In the genomic region with DNA sequence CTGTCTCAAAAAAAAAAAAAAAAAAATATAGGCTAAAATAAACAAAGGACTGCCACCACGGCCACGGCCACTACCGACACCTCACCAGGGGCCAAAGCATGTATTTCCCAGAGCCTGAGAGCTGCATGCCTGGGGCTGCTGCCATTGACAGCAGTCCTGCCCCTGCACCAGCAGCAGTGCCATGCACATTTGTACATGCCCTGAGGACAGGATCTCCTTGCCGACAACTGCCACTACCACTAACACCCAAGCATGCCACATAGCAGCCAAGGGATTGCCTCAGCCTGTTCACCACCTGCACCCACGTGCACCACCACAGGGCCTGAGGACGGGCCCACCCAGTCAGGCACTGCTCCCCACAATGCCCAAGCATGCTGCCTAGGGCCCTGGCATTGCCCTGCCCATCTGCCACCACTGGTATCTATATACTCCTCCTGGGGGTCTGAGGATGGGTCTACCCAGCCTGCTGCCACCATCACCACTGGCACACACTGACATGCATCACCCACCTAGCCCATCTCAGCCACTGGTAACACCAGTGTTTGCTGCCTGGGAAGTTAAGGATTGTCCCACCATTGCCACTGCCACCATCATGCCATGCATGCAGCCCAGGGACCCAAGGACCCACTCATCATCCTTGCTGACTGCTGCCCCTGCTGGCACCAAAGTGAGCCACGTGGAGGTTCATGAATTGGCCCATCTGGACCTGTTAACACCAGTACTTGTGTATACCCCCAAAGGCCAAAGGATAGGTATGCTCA, we compare ENCODE assay signal across 18 cellular contexts. TPM values are rescaled to one million over a fixed set of nuclear protein-coding genes. Genes with fewer than 3 reads are reported as not detected.
DNase-seq lines count a peak whose midpoint lies in the region; ATAC-seq, FAIRE-seq and TF ChIP-seq lines count a peak whose summit lies in the region.
"Had no signal": no experiment of that assay in that cellular context is flagged by ENCODE, and none has a peak within 500 bp of the region (broad histone marks: within the 10 kb centered on the region; RNA-seq: fewer than 3 reads in every experiment).

No MANE protein-coding gene starts in this region.

- H3K27ac ChIP-seq in HepG2 (ENCODE audit: extremely low read length, insufficient read depth, low read length) (no peak overlapping the region), right lobe of liver (no peak overlapping the region), endothelial cell of umbilical vein (ENCODE audit: insufficient read depth, low read depth, low read length) (no peak overlapping the region)
- H3K27ac ChIP-seq: breast epithelium, transverse colon had no signal

- H3K36me3 ChIP-seq in HepG2 (replicated peaks in 1 of 2; ENCODE audit: control insufficient read depth in 1 of 2, insufficient read depth in 2 of 2, low read length in 2 of 2) (no peaks in the 10 kb centered on the region), right lobe of liver (no peaks in the 10 kb centered on the region), endothelial cell of umbilical vein (ENCODE audit: control insufficient read depth in 2 of 2, extremely low read depth in 1 of 2, insufficient read depth in 2 of 2, low read length in 2 of 2) (no peaks in the 10 kb centered on the region)
- H3K36me3 ChIP-seq: breast epithelium, transverse colon had no signal

- POLR2A ChIA-PET in HepG2 (lab: Yijun Ruan, JAX): interaction anchor here (0.9 to 1.7 kb wide), 2 partner anchors 10 to 44 kb away, joined by 4 to 5 read pairs; no protein-coding TSS in a partner anchor
- POLR2A ChIA-PET in endothelial cell of umbilical vein (lab: Charles Lee): no interaction called here

- H3K9me1 ChIP-seq in endothelial cell of umbilical vein (replicated peaks; ENCODE audit: control insufficient read depth, extremely low read depth, insufficient read depth, low read length): no peaks in the 10 kb centered on the region

- DNase-seq in HepG2 (ENCODE audit: low spot score) (no peak), right lobe of liver (no peak), NAMALWA (ENCODE audit: low spot score) (peak; percentile 54), endothelial cell of umbilical vein (ENCODE audit: low read depth, low spot score) (no peak), type B pancreatic cell (ENCODE audit: extremely low spot score, unreplicated experiment) (no peak), amniotic stem cell (lab: John Stamatoyannopoulos, UW) (no peak)
- DNase-seq: activated CD4-positive, alpha-beta T cell treated with anti-CD3 and anti-CD28 coated beads, Interleukin-2, amount 50 U/mL, for 4 hours; activated effector memory CD4-positive, alpha-beta T cell treated with Interleukin-2 at 50 U/mL for 16 hours; NCI-H187; NCI-H510A treated with DMSO at 0.1 percent for 48 hours; transverse colon had no signal

- H3K4me3 ChIP-seq in HepG2 (replicated peaks in 1 of 3; ENCODE audit: insufficient read depth in 1 of 3, low read depth in 2 of 3, low read length in 3 of 3) (no peak overlapping the region), right lobe of liver (no peak overlapping the region), endothelial cell of umbilical vein (replicated peaks in 1 of 3; ENCODE audit: insufficient read depth in 1 of 3, low read depth in 1 of 3, low read length in 3 of 3) (no peak overlapping the region)
- H3K4me3 ChIP-seq: breast epithelium, transverse colon had no signal

- dilution Hi-C loops in endothelial cell of umbilical vein (cut with MboI; ENCODE audit: extremely low pct_ligation_motif_present, low sequenced_read_pairs): no loop called here

- TF ChIP-seq POLR2A in HepG2 (IDR thresholded peaks at IDR 0.05; ENCODE audit: insufficient read depth in 1 of 2, low read depth in 2 of 2, low read length in 2 of 2) (no peak), right lobe of liver (IDR thresholded peaks at IDR 0.05) (no peak), endothelial cell of umbilical vein (IDR thresholded peaks at IDR 0.05; ENCODE audit: low read depth, low read length) (no peak)

- no peaks in the 10 kb centered on the region for H3K36me3 Mint-ChIP-seq in type B pancreatic cell

- H3K79me2 ChIP-seq in HepG2 (ENCODE audit: insufficient read depth, low read length) (no peaks in the 10 kb centered on the region), endothelial cell of umbilical vein (ENCODE audit: control insufficient read depth, insufficient read depth, low read length) (no peaks in the 10 kb centered on the region)

- TF ChIP-seq RAD21 in HepG2 (CRISPR knock-in tag; IDR thresholded peaks at IDR 0.05): no peak

- H3K4me2 ChIP-seq in HepG2 (ENCODE audit: low read depth, low read length): no peak overlapping the region
- H3K4me2 ChIP-seq in endothelial cell of umbilical vein (ENCODE audit: insufficient read depth, low read length): no peak overlapping the region

- no peaks in the 10 kb centered on the region for H4K20me1 ChIP-seq in HepG2 (ENCODE audit: insufficient read depth, low read length)
- no peaks in the 10 kb centered on the region for H4K20me1 ChIP-seq in endothelial cell of umbilical vein (replicated peaks; ENCODE audit: control insufficient read depth, extremely low read depth, insufficient read depth, low read length)

- H3K27me3 Mint-ChIP-seq in type B pancreatic cell: peaks cover 7% of the 10 kb centered on the region

- intact Hi-C loops in HepG2 (cut with micrococcal nuclease; ENCODE audit: unreplicated experiment) (no loop called here), right lobe of liver (cut with DNase I) (no loop called here), endothelial cell of umbilical vein (cut with micrococcal nuclease) (no loop called here)

- H3K27me3 ChIP-seq in HepG2 (ENCODE audit: control insufficient read depth in 1 of 2, insufficient read depth in 2 of 2, low read length in 2 of 2) (no peaks in the 10 kb centered on the region), right lobe of liver (no peaks in the 10 kb centered on the region), endothelial cell of umbilical vein (ENCODE audit: control insufficient read depth in 2 of 2, insufficient read depth in 2 of 2, low read length in 2 of 2) (no peaks in the 10 kb centered on the region)
- H3K27me3 ChIP-seq: breast epithelium, transverse colon had no signal

- 41% methylated on average over 5 of the region's 7 CpGs for WGBS in HepG2 (ENCODE audit: low lambda C conversion rate)
- WGBS in right lobe of liver (ENCODE audit: insufficient coverage, low coverage, low lambda C conversion rate, missing lambda C conversion rate): 90% methylated on average over 4 of the region's 7 CpGs

- H3K9me3 ChIP-seq in HepG2 (ENCODE audit: low read length): no peaks in the 10 kb centered on the region
- H3K9me3 ChIP-seq in right lobe of liver: no peaks in the 10 kb centered on the region
- H3K9me3 ChIP-seq in endothelial cell of umbilical vein (replicated peaks; ENCODE audit: control insufficient read depth, insufficient read depth, low read length): no peaks in the 10 kb centered on the region
- H3K9me3 ChIP-seq: breast epithelium, transverse colon had no signal

- peak; percentile 16; the same call in 1 of the 2 replicates for TF ChIP-seq CTCF in HepG2 (CRISPR knock-in tag; IDR thresholded peaks at IDR 0.05)
- no peak for TF ChIP-seq CTCF in right lobe of liver (IDR thresholded peaks at IDR 0.05)
- TF ChIP-seq CTCF in endothelial cell of umbilical vein (IDR thresholded peaks at IDR 0.05; ENCODE audit: extremely low read depth in 1 of 2, insufficient read depth in 1 of 2, low read depth in 1 of 2, low read length in 2 of 2): peak; percentile 8 to 13
- TF ChIP-seq CTCF in type B pancreatic cell (conservative IDR thresholded peaks at IDR 0.05): peak; percentile 21

- H3K4me3 Mint-ChIP-seq in type B pancreatic cell: no peak overlapping the region

- no peaks in the 10 kb centered on the region for H3K4me1 Mint-ChIP-seq in type B pancreatic cell (ENCODE audit: unreplicated experiment)

- no peaks in the 10 kb centered on the region for H3K9me3 Mint-ChIP-seq in type B pancreatic cell

- ATAC-seq in HepG2 (peak; percentile 8; the same call in 1 of the 3 replicates), right lobe of liver (no peak), HG03039 (IDR thresholded peaks at IDR 0.05; ENCODE audit: unreplicated experiment) (no peak), GM19324 (IDR thresholded peaks at IDR 0.05; ENCODE audit: low FRiP score, unreplicated experiment) (no peak)

- H3K27ac Mint-ChIP-seq in type B pancreatic cell: no peak overlapping the region

- in situ Hi-C loops in HepG2 (cut with HindIII; ENCODE audit: extremely low pct_ligation_motif_present, low pct_unique_long_range_greater_than_20kb): loop anchor here (5.0 kb wide), 1 partner anchor 37 kb away; no protein-coding TSS in a partner anchor

- CTCF ChIA-PET in HepG2 (lab: Yijun Ruan, JAX; ENCODE audit: low intra/inter-chr PET ratio, low total read pairs): interaction anchor here (3.2 kb wide), 1 partner anchor 44 kb away, joined by 91 read pairs; no protein-coding TSS in a partner anchor
- CTCF ChIA-PET in endothelial cell of umbilical vein (lab: Charles Lee): interaction anchor here (1.2 to 1.5 kb wide), 3 partner anchors 40 to 196 kb away, joined by 3 to 4 read pairs (median 4); no protein-coding TSS in a partner anchor

- H3K4me1 ChIP-seq in HepG2 (ENCODE audit: insufficient read depth, low read length): peaks cover 48% of the 10 kb centered on the region
- peaks cover 0 to 7% (median 0%) of the 10 kb centered on the region in 4 donors for H3K4me1 ChIP-seq in right lobe of liver
- peaks cover 3% of the 10 kb centered on the region for H3K4me1 ChIP-seq in endothelial cell of umbilical vein (ENCODE audit: control insufficient read depth, extremely low read depth, insufficient read depth, low read length)
- H3K4me1 ChIP-seq: breast epithelium had no signal

- H2AFZ ChIP-seq in HepG2 (ENCODE audit: low read length) (no peak overlapping the region), endothelial cell of umbilical vein (ENCODE audit: low read depth, low read length) (no peak overlapping the region)

- BruUV-seq in HepG2 (replicated peaks; lab: Mats Ljungman, UMichigan) (no TSS peak), endothelial cell of umbilical vein (replicated peaks; lab: Mats Ljungman, UMichigan) (no TSS peak)

- no peak for FAIRE-seq in HepG2 (lab: Jason Lieb, UNC)
- no peak for FAIRE-seq in endothelial cell of umbilical vein (lab: Jason Lieb, UNC)

- H3K9ac ChIP-seq in HepG2 (ENCODE audit: insufficient read depth, low read depth, low read length) (no peak overlapping the region), endothelial cell of umbilical vein (replicated peaks; ENCODE audit: extremely low read depth, insufficient read depth, low read length) (no peak overlapping the region)

- TF ChIP-seq EP300 in HepG2 (IDR thresholded peaks at IDR 0.05; ENCODE audit: low read depth in 2 of 2, low read length in 2 of 2): no peak
- TF ChIP-seq EP300 in HepG2 (CRISPR knock-in tag; IDR thresholded peaks at IDR 0.05; ENCODE audit: borderline replicate concordance): no peak

RNA-seq across cellular contexts. Expression of gene NUP62, which starts 10.6 kb away (rescaled TPM):
- total RNA-seq in HepG2 (2016; rRNA removed; fragmentation: Illumina TruSeq; extraction: Trizol): 41.5 and 42.1 TPM in 2 replicates
- total RNA-seq in HepG2 (2016; cell fraction: cytosol; rRNA removed; fragmentation: Illumina TruSeq; extraction: Trizol; ENCODE audit: low read depth): 8.4 TPM in 2 replicates
- total RNA-seq in HepG2 (2016; cell fraction: insoluble cytoplasmic fraction; rRNA removed; fragmentation: Illumina TruSeq; extraction: Trizol): 36.6 and 41.1 TPM in 2 replicates
- total RNA-seq in HepG2 (2016; cell fraction: membrane; rRNA removed; fragmentation: Illumina TruSeq; extraction: Trizol): 28.0 TPM in 2 replicates
- 19.5 and 21.5 TPM in 2 replicates for total RNA-seq in HepG2 (2016; cell fraction: nucleus; rRNA removed; fragmentation: Illumina TruSeq; extraction: Trizol)
- polyA plus RNA-seq in HepG2 (2011; rRNA removed): 15.4 and 16.5 TPM in 2 replicates
- polyA plus RNA-seq in HepG2 (2011; cell fraction: cytosol; rRNA removed): 9.8 and 11.5 TPM in 2 replicates
- polyA plus RNA-seq in HepG2 (2011; cell fraction: nucleus; rRNA removed): 18.0 and 18.7 TPM in 2 replicates
- 24.2 and 25.4 TPM in 2 replicates for polyA plus RNA-seq in HepG2 (2012)
- 4.2 and 4.3 TPM in 2 replicates for polyA plus RNA-seq in HepG2 (2016; cell fraction: cytosol; fragmentation: Illumina TruSeq; extraction: Trizol; ENCODE audit: low read depth)
- 40.3 and 48.5 TPM in 2 replicates for polyA plus RNA-seq in HepG2 (2016; cell fraction: insoluble cytoplasmic fraction; fragmentation: Illumina TruSeq; extraction: Trizol; ENCODE audit: low read depth)
- polyA plus RNA-seq in HepG2 (2016; cell fraction: membrane; fragmentation: Illumina TruSeq; extraction: Trizol; ENCODE audit: low read depth): 12.2 and 12.4 TPM in 2 replicates
- polyA plus RNA-seq in HepG2 (2016; cell fraction: nucleus; fragmentation: Illumina TruSeq; extraction: Trizol; ENCODE audit: insufficient read depth, low read depth): 48.6 and 52.6 TPM in 2 replicates
- 14.5 and 30.4 TPM in 2 replicates for polyA minus RNA-seq in HepG2 (2011; rRNA and poly(A)+ RNA removed; ENCODE audit: low replicate concordance)
- polyA minus RNA-seq in HepG2 (2011; cell fraction: cytosol; rRNA and poly(A)+ RNA removed): 9.9 and 10.3 TPM in 2 replicates
- polyA minus RNA-seq in HepG2 (2011; cell fraction: nucleus; rRNA and poly(A)+ RNA removed): 7.8 and 8.9 TPM in 2 replicates
- 10 to 100 TPM in 5 of 6 experiments, 1 to 10 TPM in 1; 9.3 to 55.5 (median 32.6) TPM for total RNA-seq in right lobe of liver
- total RNA-seq in endothelial cell of umbilical vein: 83.2 and 93.7 TPM in 2 replicates
- polyA plus RNA-seq in endothelial cell of umbilical vein: 28.8 and 32.0 TPM in 2 replicates
- 26.0 and 26.5 TPM in 2 replicates for polyA plus RNA-seq in endothelial cell of umbilical vein (2011; cell fraction: cytosol; rRNA removed)
- polyA plus RNA-seq in endothelial cell of umbilical vein (2011; cell fraction: nucleus; rRNA removed): 22.8 and 25.0 TPM in 2 replicates
- 52.6 and 52.8 TPM in 2 replicates for polyA plus RNA-seq in endothelial cell of umbilical vein (2012)
- 26.9 and 27.0 TPM in 2 replicates for polyA minus RNA-seq in endothelial cell of umbilical vein
- 15.8 TPM for polyA minus RNA-seq in endothelial cell of umbilical vein (2011; cell fraction: cytosol; rRNA and poly(A)+ RNA removed)
- 17.7 and 19.4 TPM in 2 replicates for polyA minus RNA-seq in endothelial cell of umbilical vein (2011; cell fraction: nucleus; rRNA and poly(A)+ RNA removed)
- 77.4 and 88.8 TPM in 2 replicates for total RNA-seq in type B pancreatic cell (ENCODE audit: low replicate concordance)

RNA-seq across cellular contexts. Expression of gene ATF5, which starts 10.9 kb away (rescaled TPM):
- total RNA-seq in HepG2 (2016; rRNA removed; fragmentation: Illumina TruSeq; extraction: Trizol) (9.7 and 10.3 TPM in 2 replicates), right lobe of liver (1,000 to 10,000 TPM in 1 of 6 experiments, 100 to 1,000 TPM in 5; 475 to 1,724 (median 619) TPM), endothelial cell of umbilical vein (38.0 and 46.0 TPM in 2 replicates), type B pancreatic cell (ENCODE audit: low replicate concordance) (18.1 and 21.4 TPM in 2 replicates)
- total RNA-seq in HepG2 (2016; cell fraction: cytosol; rRNA removed; fragmentation: Illumina TruSeq; extraction: Trizol; ENCODE audit: low read depth): 6.1 and 6.2 TPM in 2 replicates
- 7.9 and 10.5 TPM in 2 replicates for total RNA-seq in HepG2 (2016; cell fraction: insoluble cytoplasmic fraction; rRNA removed; fragmentation: Illumina TruSeq; extraction: Trizol)
- total RNA-seq in HepG2 (2016; cell fraction: membrane; rRNA removed; fragmentation: Illumina TruSeq; extraction: Trizol): 12.6 and 12.7 TPM in 2 replicates
- total RNA-seq in HepG2 (2016; cell fraction: nucleus; rRNA removed; fragmentation: Illumina TruSeq; extraction: Trizol): 4.6 and 7.3 TPM in 2 replicates
- polyA plus RNA-seq in HepG2 (2011; rRNA removed) (4.9 and 5.2 TPM in 2 replicates), endothelial cell of umbilical vein (23.2 and 30.4 TPM in 2 replicates)
- polyA plus RNA-seq in HepG2 (2011; cell fraction: cytosol; rRNA removed): 2.7 and 3.7 TPM in 2 replicates
- polyA plus RNA-seq in HepG2 (2011; cell fraction: nucleus; rRNA removed): 10.1 and 14.5 TPM in 2 replicates
- polyA plus RNA-seq in HepG2 (2012): 9.9 and 10.1 TPM in 2 replicates
- polyA plus RNA-seq in HepG2 (2016; cell fraction: cytosol; fragmentation: Illumina TruSeq; extraction: Trizol; ENCODE audit: low read depth): 16.0 and 17.0 TPM in 2 replicates
- 24.8 and 28.5 TPM in 2 replicates for polyA plus RNA-seq in HepG2 (2016; cell fraction: insoluble cytoplasmic fraction; fragmentation: Illumina TruSeq; extraction: Trizol; ENCODE audit: low read depth)
- 25.8 and 30.2 TPM in 2 replicates for polyA plus RNA-seq in HepG2 (2016; cell fraction: membrane; fragmentation: Illumina TruSeq; extraction: Trizol; ENCODE audit: low read depth)
- polyA plus RNA-seq in HepG2 (2016; cell fraction: nucleus; fragmentation: Illumina TruSeq; extraction: Trizol; ENCODE audit: insufficient read depth, low read depth): 25.5 and 26.1 TPM in 2 replicates
- polyA minus RNA-seq in HepG2 (2011; rRNA and poly(A)+ RNA removed; ENCODE audit: low replicate concordance): 3.5 and 5.9 TPM in 2 replicates
- 2.2 and 2.5 TPM in 2 replicates for polyA minus RNA-seq in HepG2 (2011; cell fraction: cytosol; rRNA and poly(A)+ RNA removed)
- 3.1 and 3.4 TPM in 2 replicates for polyA minus RNA-seq in HepG2 (2011; cell fraction: nucleus; rRNA and poly(A)+ RNA removed)
- 11.5 and 14.3 TPM in 2 replicates for polyA plus RNA-seq in endothelial cell of umbilical vein (2011; cell fraction: cytosol; rRNA removed)
- 18.5 and 19.2 TPM in 2 replicates for polyA plus RNA-seq in endothelial cell of umbilical vein (2011; cell fraction: nucleus; rRNA removed)
- 33.9 and 35.3 TPM in 2 replicates for polyA plus RNA-seq in endothelial cell of umbilical vein (2012)
- 4.4 and 5.8 TPM in 2 replicates for polyA minus RNA-seq in endothelial cell of umbilical vein
- polyA minus RNA-seq in endothelial cell of umbilical vein (2011; cell fraction: cytosol; rRNA and poly(A)+ RNA removed): 13.3 TPM
- polyA minus RNA-seq in endothelial cell of umbilical vein (2011; cell fraction: nucleus; rRNA and poly(A)+ RNA removed): 3.5 and 5.7 TPM in 2 replicates

RNA-seq across cellular contexts. Expression of gene SIGLEC11, which starts 21.1 kb away (rescaled TPM):
- total RNA-seq in HepG2 (2016; rRNA removed; fragmentation: Illumina TruSeq; extraction: Trizol) (not detected in 2 replicates), right lobe of liver (1 to 10 TPM in 5 of 6 experiments, under 1 TPM in 1; 0.74 to 3.0 (median 1.7) TPM), endothelial cell of umbilical vein (not detected in 2 replicates), type B pancreatic cell (ENCODE audit: low replicate concordance) (0.27 and 0.36 TPM in 2 replicates)
- total RNA-seq in HepG2 (2016; cell fraction: cytosol; rRNA removed; fragmentation: Illumina TruSeq; extraction: Trizol; ENCODE audit: low read depth): not detected in 2 replicates
- total RNA-seq in HepG2 (2016; cell fraction: insoluble cytoplasmic fraction; rRNA removed; fragmentation: Illumina TruSeq; extraction: Trizol): not detected in 2 replicates
- not detected in 2 replicates for total RNA-seq in HepG2 (2016; cell fraction: membrane; rRNA removed; fragmentation: Illumina TruSeq; extraction: Trizol)
- not detected in 2 replicates for total RNA-seq in HepG2 (2016; cell fraction: nucleus; rRNA removed; fragmentation: Illumina TruSeq; extraction: Trizol)
- polyA plus RNA-seq in HepG2 (2011; rRNA removed) (not detected in 2 replicates), endothelial cell of umbilical vein (not detected in 2 replicates)
- not detected in 2 replicates for polyA plus RNA-seq in HepG2 (2011; cell fraction: cytosol; rRNA removed)
- not detected in 2 replicates for polyA plus RNA-seq in HepG2 (2011; cell fraction: nucleus; rRNA removed)
- polyA plus RNA-seq in HepG2 (2012): not detected in 2 replicates
- not detected in 2 replicates for polyA plus RNA-seq in HepG2 (2016; cell fraction: cytosol; fragmentation: Illumina TruSeq; extraction: Trizol; ENCODE audit: low read depth)
- not detected in 2 replicates for polyA plus RNA-seq in HepG2 (2016; cell fraction: insoluble cytoplasmic fraction; fragmentation: Illumina TruSeq; extraction: Trizol; ENCODE audit: low read depth)
- polyA plus RNA-seq in HepG2 (2016; cell fraction: membrane; fragmentation: Illumina TruSeq; extraction: Trizol; ENCODE audit: low read depth): not detected in 2 replicates
- not detected in 2 replicates for polyA plus RNA-seq in HepG2 (2016; cell fraction: nucleus; fragmentation: Illumina TruSeq; extraction: Trizol; ENCODE audit: insufficient read depth, low read depth)
- not detected in 2 replicates for polyA minus RNA-seq in HepG2 (2011; rRNA and poly(A)+ RNA removed; ENCODE audit: low replicate concordance)
- not detected in 2 replicates for polyA minus RNA-seq in HepG2 (2011; cell fraction: cytosol; rRNA and poly(A)+ RNA removed)
- polyA minus RNA-seq in HepG2 (2011; cell fraction: nucleus; rRNA and poly(A)+ RNA removed): not detected in 2 replicates
- polyA plus RNA-seq in endothelial cell of umbilical vein (2011; cell fraction: cytosol; rRNA removed): not detected in 2 replicates
- not detected in 2 replicates for polyA plus RNA-seq in endothelial cell of umbilical vein (2011; cell fraction: nucleus; rRNA removed)
- not detected in 2 replicates for polyA plus RNA-seq in endothelial cell of umbilical vein (2012)
- polyA minus RNA-seq in endothelial cell of umbilical vein: not detected in 2 replicates
- polyA minus RNA-seq in endothelial cell of umbilical vein (2011; cell fraction: cytosol; rRNA and poly(A)+ RNA removed): not detected
- polyA minus RNA-seq in endothelial cell of umbilical vein (2011; cell fraction: nucleus; rRNA and poly(A)+ RNA removed): not detected in 2 replicates
- total RNA-seq: Daoy; kidney epithelial cell; pulmonary artery endothelial cell; T-helper 2 cell treated with Interferon-gamma antibody and Interleukin-4, amounts not matched to agents 100 ng/mL and 5 ng/mL, for 36 hours had no signal

RNA-seq across cellular contexts. Expression of gene IL4I1, which starts 43.2 kb away (rescaled TPM):
- total RNA-seq in HepG2 (2016; rRNA removed; fragmentation: Illumina TruSeq; extraction: Trizol) (not detected in 2 replicates), right lobe of liver (1 to 10 TPM in 2 of 6 experiments, under 1 TPM in 1, not detected in 3; 0.56 to 4.2 (median 1.0) TPM), endothelial cell of umbilical vein (5.6 and 9.1 TPM in 2 replicates), type B pancreatic cell (ENCODE audit: low replicate concordance) (0.58 and 0.74 TPM in 2 replicates)
- total RNA-seq in HepG2 (2016; cell fraction: cytosol; rRNA removed; fragmentation: Illumina TruSeq; extraction: Trizol; ENCODE audit: low read depth): not detected in 2 replicates
- 0.18 and 0.30 TPM in 2 replicates for total RNA-seq in HepG2 (2016; cell fraction: insoluble cytoplasmic fraction; rRNA removed; fragmentation: Illumina TruSeq; extraction: Trizol)
- total RNA-seq in HepG2 (2016; cell fraction: membrane; rRNA removed; fragmentation: Illumina TruSeq; extraction: Trizol): not detected in 2 replicates
- not detected in 2 replicates for total RNA-seq in HepG2 (2016; cell fraction: nucleus; rRNA removed; fragmentation: Illumina TruSeq; extraction: Trizol)
- polyA plus RNA-seq in HepG2 (2011; rRNA removed) (not detected in 2 replicates), endothelial cell of umbilical vein (5.0 and 7.4 TPM in 2 replicates)
- polyA plus RNA-seq in HepG2 (2011; cell fraction: cytosol; rRNA removed): 0.08 TPM in 1 of 2 replicates, not detected in the other
- 0.16 and 0.28 TPM in 2 replicates for polyA plus RNA-seq in HepG2 (2011; cell fraction: nucleus; rRNA removed)
- 0.50 TPM in 1 of 2 replicates, not detected in the other for polyA plus RNA-seq in HepG2 (2012)
- 0.29 TPM in 1 of 2 replicates, not detected in the other for polyA plus RNA-seq in HepG2 (2016; cell fraction: cytosol; fragmentation: Illumina TruSeq; extraction: Trizol; ENCODE audit: low read depth)
- polyA plus RNA-seq in HepG2 (2016; cell fraction: insoluble cytoplasmic fraction; fragmentation: Illumina TruSeq; extraction: Trizol; ENCODE audit: low read depth): not detected in 2 replicates
- polyA plus RNA-seq in HepG2 (2016; cell fraction: membrane; fragmentation: Illumina TruSeq; extraction: Trizol; ENCODE audit: low read depth): not detected in 2 replicates
- polyA plus RNA-seq in HepG2 (2016; cell fraction: nucleus; fragmentation: Illumina TruSeq; extraction: Trizol; ENCODE audit: insufficient read depth, low read depth): not detected in 2 replicates
- polyA minus RNA-seq in HepG2 (2011; rRNA and poly(A)+ RNA removed; ENCODE audit: low replicate concordance): 0.09 TPM in 1 of 2 replicates, not detected in the other
- not detected in 2 replicates for polyA minus RNA-seq in HepG2 (2011; cell fraction: cytosol; rRNA and poly(A)+ RNA removed)
- not detected in 2 replicates for polyA minus RNA-seq in HepG2 (2011; cell fraction: nucleus; rRNA and poly(A)+ RNA removed)
- polyA plus RNA-seq in endothelial cell of umbilical vein (2011; cell fraction: cytosol; rRNA removed): 2.5 and 4.7 TPM in 2 replicates
- 1.9 and 4.1 TPM in 2 replicates for polyA plus RNA-seq in endothelial cell of umbilical vein (2011; cell fraction: nucleus; rRNA removed)
- 5.7 and 10.8 TPM in 2 replicates for polyA plus RNA-seq in endothelial cell of umbilical vein (2012)
- 5.0 and 5.3 TPM in 2 replicates for polyA minus RNA-seq in endothelial cell of umbilical vein
- polyA minus RNA-seq in endothelial cell of umbilical vein (2011; cell fraction: cytosol; rRNA and poly(A)+ RNA removed): not detected
- 0.96 and 1.8 TPM in 2 replicates for polyA minus RNA-seq in endothelial cell of umbilical vein (2011; cell fraction: nucleus; rRNA and poly(A)+ RNA removed)

Comparison
In these comparisons a context has a peak if more than half of its experiments do, and no peak if none do; other contexts are left out.
1. CTCF ChIP-seq: peak in HepG2 (single experiment), endothelial cell of umbilical vein (2 of 2) and type B pancreatic cell (single experiment); none in right lobe of liver (0 of 4).
2. RNA of gene ATF5, which starts 10.9 kb away (total RNA-seq): 475 to 1,724 TPM in right lobe of liver; 38.0 to 46.0 TPM in endothelial cell of umbilical vein, 18.1 to 21.4 TPM in type B pancreatic cell and 4.6 to 12.7 TPM in HepG2; every median in the first group is over 10 times any median in the second.